Comparison of ENCODE assay signal across 32 cellular contexts in genomic region chr15:25478313-25478712, GRCh38.
"Had no signal": no experiment of that assay in that cellular context is flagged by ENCODE, and none has a peak within 500 bp of the region (broad histone marks: within the 10 kb centered on the region; RNA-seq: fewer than 3 reads in every experiment).

No MANE protein-coding gene starts in this region.

- ATAC-seq: activated CD8-positive, alpha-beta memory T cell treated with anti-CD3 and anti-CD28 coated beads, Interleukin-2, amount 10 ng/mL, durations not matched to agents 7 days and 5 days; body of pancreas; PC-3; SK-N-SH treated with all-trans-retinoic acid at 6 μM for 48 hours; T-cell; T-helper 17 cell had no signal

- H3K4me1 ChIP-seq: breast epithelium, Peyer's patch had no signal

- H3K36me3 ChIP-seq: breast epithelium, Peyer's patch had no signal

- H3K27me3 Mint-ChIP-seq: activated CD4-positive, alpha-beta memory T cell treated with anti-CD3 and anti-CD28 coated beads, Interleukin-2, amount 10 ng/mL, durations not matched to agents 7 days and 5 days; activated CD8-positive, alpha-beta memory T cell treated with anti-CD3 and anti-CD28 coated beads, Interleukin-2, amount 10 ng/mL, durations not matched to agents 7 days and 5 days; activated naive CD4-positive, alpha-beta T cell treated with anti-CD3 and anti-CD28 coated beads, Interleukin-2, amount 10 ng/mL, durations not matched to agents 7 days and 5 days had no signal

- H3K9me3 Mint-ChIP-seq: activated naive CD4-positive, alpha-beta T cell treated with anti-CD3 and anti-CD28 coated beads, Interleukin-2, amount 10 ng/mL, durations not matched to agents 7 days and 5 days had no signal

- H3K27me3 ChIP-seq: body of pancreas, breast epithelium, Peyer's patch had no signal

- H3K4me3 ChIP-seq: body of pancreas, breast epithelium, Peyer's patch had no signal

- DNase-seq: activated CD4-positive, alpha-beta memory T cell treated with anti-CD3 and anti-CD28 coated beads, Interleukin-2, amount 10 ng/mL, durations not matched to agents 7 days and 5 days; activated CD4-positive, alpha-beta T cell treated with anti-CD3 and anti-CD28 coated beads for 1 hour; activated CD4-positive, alpha-beta T cell treated with anti-CD3 and anti-CD28 coated beads for 48 hours; activated CD4-positive, CD25-positive, alpha-beta regulatory T cell; activated CD8-positive, alpha-beta memory T cell treated with anti-CD3 and anti-CD28 coated beads for 24 hours; activated CD8-positive, alpha-beta memory T cell treated with anti-CD3 and anti-CD28 coated beads, Interleukin-2, amount 10 ng/mL, durations not matched to agents 7 days and 5 days; activated CD8-positive, alpha-beta memory T cell treated with anti-CD3 and anti-CD28 coated beads, Interleukin-2, amount 50 U/mL, for 48 hours; activated effector memory CD4-positive, alpha-beta T cell treated with Interleukin-2 at 50 U/mL for 16 hours; activated naive CD4-positive, alpha-beta T cell treated with anti-CD3 and anti-CD28 coated beads, Interleukin-2, amount 10 ng/mL, durations not matched to agents 7 days and 5 days; activated naive CD8-positive, alpha-beta T cell treated with anti-CD3 and anti-CD28 coated beads, Interleukin-2, amount 10 ng/mL, durations not matched to agents 7 days and 5 days; activated T-cell treated with anti-CD3 and anti-CD28 coated beads, Interleukin-2, amount 50 U/mL, for 48 hours; Karpas-422; KBM-7; NCI-H1105; NCI-H1417 treated with DMSO at 0.1 percent for 48 hours; NCI-H187 treated with DMSO at 0.1 percent for 48 hours; NCI-H2081; NCI-H2171; NCI-H510A; NCI-H526; NCI-H82; NK-92 treated with Interleukin-12 subunit alpha and Interleukin-12 subunit beta, amount 100 ng/mL, for 24 hours; PC-3; Peyer's patch; RPMI8226; SHP77 treated with DMSO at 0.1 percent for 48 hours; T-cell; T-helper 17 cell had no signal

- H3K27ac Mint-ChIP-seq: activated CD4-positive, alpha-beta memory T cell treated with anti-CD3 and anti-CD28 coated beads, Interleukin-2, amount 10 ng/mL, durations not matched to agents 7 days and 5 days; activated CD8-positive, alpha-beta memory T cell treated with anti-CD3 and anti-CD28 coated beads, Interleukin-2, amount 10 ng/mL, durations not matched to agents 7 days and 5 days; activated naive CD4-positive, alpha-beta T cell treated with anti-CD3 and anti-CD28 coated beads, Interleukin-2, amount 10 ng/mL, durations not matched to agents 7 days and 5 days; activated naive CD8-positive, alpha-beta T cell treated with anti-CD3 and anti-CD28 coated beads, Interleukin-2, amount 10 ng/mL, durations not matched to agents 7 days and 5 days; T-cell; T-helper 17 cell had no signal

- H3K9me3 ChIP-seq: body of pancreas, breast epithelium, Peyer's patch had no signal

- H3K4me1 Mint-ChIP-seq: activated CD4-positive, alpha-beta memory T cell treated with anti-CD3 and anti-CD28 coated beads, Interleukin-2, amount 10 ng/mL, durations not matched to agents 7 days and 5 days; activated CD8-positive, alpha-beta memory T cell treated with anti-CD3 and anti-CD28 coated beads, Interleukin-2, amount 10 ng/mL, durations not matched to agents 7 days and 5 days; activated naive CD4-positive, alpha-beta T cell treated with anti-CD3 and anti-CD28 coated beads, Interleukin-2, amount 10 ng/mL, durations not matched to agents 7 days and 5 days; activated naive CD8-positive, alpha-beta T cell treated with anti-CD3 and anti-CD28 coated beads, Interleukin-2, amount 10 ng/mL, durations not matched to agents 7 days and 5 days; T-cell had no signal

- H3K36me3 Mint-ChIP-seq: activated CD8-positive, alpha-beta memory T cell treated with anti-CD3 and anti-CD28 coated beads, Interleukin-2, amount 10 ng/mL, durations not matched to agents 7 days and 5 days; activated naive CD4-positive, alpha-beta T cell treated with anti-CD3 and anti-CD28 coated beads, Interleukin-2, amount 10 ng/mL, durations not matched to agents 7 days and 5 days; activated naive CD8-positive, alpha-beta T cell treated with anti-CD3 and anti-CD28 coated beads, Interleukin-2, amount 10 ng/mL, durations not matched to agents 7 days and 5 days; T-cell had no signal

- H3K27ac ChIP-seq: body of pancreas, breast epithelium, Peyer's patch, VCaP had no signal

- H3K4me3 Mint-ChIP-seq: activated CD4-positive, alpha-beta memory T cell treated with anti-CD3 and anti-CD28 coated beads, Interleukin-2, amount 10 ng/mL, durations not matched to agents 7 days and 5 days; activated CD8-positive, alpha-beta memory T cell treated with anti-CD3 and anti-CD28 coated beads, Interleukin-2, amount 10 ng/mL, durations not matched to agents 7 days and 5 days; activated naive CD4-positive, alpha-beta T cell treated with anti-CD3 and anti-CD28 coated beads, Interleukin-2, amount 10 ng/mL, durations not matched to agents 7 days and 5 days; activated naive CD8-positive, alpha-beta T cell treated with anti-CD3 and anti-CD28 coated beads, Interleukin-2, amount 10 ng/mL, durations not matched to agents 7 days and 5 days; T-cell; T-helper 17 cell had no signal
